1 cellular context compared by ENCODE assay signal in genomic region chr19:47651691-47652090, GRCh38.
TF ChIP-seq lines count a peak whose summit lies in the region.

No MANE protein-coding gene starts in this region.

TF ChIP-seq in H1, 55 proteins besides CTCF, POLR2A, EP300 and RAD21:
- TF ChIP-seq TEAD4 (IDR thresholded peaks at IDR 0.05; ENCODE audit: low read depth, low read length) (no peak), KDM5A (IDR thresholded peaks at IDR 0.05; ENCODE audit: low read length) (no peak), BACH1 (IDR thresholded peaks at IDR 0.05; ENCODE audit: low read length) (no peak), POU5F1 (IDR thresholded peaks at IDR 0.05; ENCODE audit: low read depth, low read length) (no peak), JUN (IDR thresholded peaks at IDR 0.05; ENCODE audit: low read depth, low read length) (no peak), BRCA1 (IDR thresholded peaks at IDR 0.05; ENCODE audit: low read depth, low read length) (no peak), SUZ12 (IDR thresholded peaks at IDR 0.05; ENCODE audit: low read length) (no peak), SIRT6 (IDR thresholded peaks at IDR 0.05; ENCODE audit: low read length) (no peak), JUND (IDR thresholded peaks at IDR 0.05; ENCODE audit: low read length) (no peak), SP2 (IDR thresholded peaks at IDR 0.05; ENCODE audit: low read length) (no peak), CEBPB (IDR thresholded peaks at IDR 0.05; ENCODE audit: low read depth, low read length) (no peak), SRF (IDR thresholded peaks at IDR 0.05; ENCODE audit: low read depth, low read length) (no peak), CTBP2 (IDR thresholded peaks at IDR 0.05; ENCODE audit: borderline replicate concordance, insufficient read depth, insufficient read length, low read length) (no peak), SIN3A (conservative IDR thresholded peaks at IDR 0.05 in 1 of 2, IDR thresholded peaks at IDR 0.05 in 1 of 2; ENCODE audit: low read depth in 1 of 2, low read length in 2 of 2) (no peak), HDAC6 (IDR thresholded peaks at IDR 0.05; ENCODE audit: low read depth, low read length) (no peak), MAFK (IDR thresholded peaks at IDR 0.05; ENCODE audit: low read depth, low read length) (no peak), FOSL1 (IDR thresholded peaks at IDR 0.05; ENCODE audit: insufficient read depth, low read depth, low read length) (no peak), CREB1 (IDR thresholded peaks at IDR 0.05) (no peak), SIX5 (IDR thresholded peaks at IDR 0.05; ENCODE audit: low read depth, low read length) (no peak)
